In the genomic region with DNA sequence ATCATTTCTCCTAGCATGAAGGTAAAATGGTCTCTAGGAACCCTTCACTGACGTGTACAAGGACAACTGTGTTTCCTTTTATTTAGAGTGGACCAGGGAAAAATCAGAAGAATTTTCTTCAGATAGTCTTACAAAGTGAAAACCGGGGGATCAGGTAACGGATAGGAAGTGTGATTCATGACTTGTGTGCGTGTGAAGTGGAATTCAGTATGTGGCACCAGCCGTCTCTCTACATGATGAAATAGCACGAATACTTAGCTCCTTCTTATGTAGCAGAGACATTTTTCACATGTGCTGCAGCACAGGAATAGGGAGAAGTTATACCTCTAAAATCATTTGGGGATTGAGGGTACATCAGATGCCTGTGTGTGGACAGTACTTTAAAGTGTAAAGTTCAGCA, we compare ENCODE assay signal across 17 cellular contexts.
"Had no signal": no experiment of that assay in that cellular context is flagged by ENCODE, and none has a peak within 500 bp of the region (broad histone marks: within the 10 kb centered on the region; RNA-seq: fewer than 3 reads in every experiment).

No MANE protein-coding gene starts in this region.

- DNase-seq: activated CD4-positive, alpha-beta T cell treated with anti-CD3 and anti-CD28 coated beads, Interleukin-2, amount 50 U/mL, for 4 hours; activated CD4-positive, CD25-positive, alpha-beta regulatory T cell treated with anti-CD3 and anti-CD28 coated beads, Interleukin-2, amount 50 U/mL, for 72 hours; activated effector memory CD4-positive, alpha-beta T cell treated with Interleukin-2 at 50 U/mL for 16 hours; activated T-cell treated with anti-CD3 and anti-CD28 coated beads, Interleukin-2, amount 50 U/mL, for 1 hour; colonic mucosa; left ventricle myocardium inferior; mesenchymal stem cell; sigmoid colon; stimulated activated CD4-positive, alpha-beta T cell treated with anti-CD3 and anti-CD28 coated beads, Interleukin-15, amount 100 ng/mL, for 24 hours; stimulated activated CD4-positive, alpha-beta T cell treated with anti-CD3 and anti-CD28 coated beads, Interleukin-4, amount 100 ng/mL, for 4 hours; stomach had no signal

- H3K27ac Mint-ChIP-seq: activated naive CD4-positive, alpha-beta T cell treated with anti-CD3 and anti-CD28 coated beads, Interleukin-2, amount 50 U/mL, for 24 hours had no signal

- H3K4me3 ChIP-seq: colonic mucosa, gastroesophageal sphincter, left ventricle myocardium inferior, sigmoid colon, stomach, thoracic aorta had no signal

- H3K27me3 ChIP-seq: colonic mucosa, gastroesophageal sphincter, sigmoid colon, stomach had no signal

- FAIRE-seq: endothelial cell of umbilical vein, keratinocyte had no signal

- H3K27ac ChIP-seq: colonic mucosa, gastroesophageal sphincter, left ventricle myocardium inferior, stomach, thoracic aorta had no signal

- H3K36me3 Mint-ChIP-seq: activated naive CD4-positive, alpha-beta T cell treated with anti-CD3 and anti-CD28 coated beads, Interleukin-2, amount 50 U/mL, for 24 hours had no signal

- H3K9me3 Mint-ChIP-seq: activated naive CD4-positive, alpha-beta T cell treated with anti-CD3 and anti-CD28 coated beads, Interleukin-2, amount 50 U/mL, for 24 hours had no signal

- H3K9me3 ChIP-seq: colonic mucosa, gastroesophageal sphincter, left ventricle myocardium inferior, sigmoid colon, stomach, thoracic aorta had no signal

- H3K4me1 Mint-ChIP-seq: activated naive CD4-positive, alpha-beta T cell treated with anti-CD3 and anti-CD28 coated beads, Interleukin-2, amount 50 U/mL, for 24 hours had no signal

- H3K36me3 ChIP-seq: colonic mucosa, gastroesophageal sphincter, left ventricle myocardium inferior, sigmoid colon, stomach, thoracic aorta had no signal

- H3K4me3 Mint-ChIP-seq: activated naive CD4-positive, alpha-beta T cell treated with anti-CD3 and anti-CD28 coated beads, Interleukin-2, amount 50 U/mL, for 24 hours; nephron had no signal

- H3K4me1 ChIP-seq: colonic mucosa had no signal

- ATAC-seq: gastroesophageal sphincter had no signal
